In genomic region chr16:30032083-30032819, GRCh38 we compare ENCODE assay signal across 9 cellular contexts. TPM values are rescaled to one million over a fixed set of nuclear protein-coding genes. Genes with fewer than 3 reads are reported as not detected.
A peak's percentile ranks its signal among the peaks of the same experiment; 100 is the strongest.
DNase-seq lines count a peak whose midpoint lies in the region; ATAC-seq and TF ChIP-seq lines count a peak whose summit lies in the region.
"Had no signal": no experiment of that assay in that cellular context is flagged by ENCODE, and none has a peak within 500 bp of the region (broad histone marks: within the 10 kb centered on the region; RNA-seq: fewer than 3 reads in every experiment).

No MANE protein-coding gene starts in this region.

- H3K9me3 ChIP-seq in SK-N-MC (ENCODE audit: low read depth, low read length), result no peaks in the 10 kb centered on the region

- TF ChIP-seq CTCF in glutamatergic neuron (IDR thresholded peaks at IDR 0.05; ENCODE audit: partially characterized antibody, unreplicated experiment) (peak; percentile 86), retinal pigment epithelial cell (conservative IDR thresholded peaks at IDR 0.05; ENCODE audit: low read depth, low read length) (peak; percentile 86)

- intact Hi-C loops in activated naive CD4-positive, alpha-beta T cell treated with anti-CD3 and anti-CD28 coated beads for 36 hours (cut with micrococcal nuclease), result loop anchor here (1.0 kb wide), 1 partner anchor 22 kb away; no protein-coding TSS in a partner anchor

- H3K27me3 Mint-ChIP-seq in activated naive CD4-positive, alpha-beta T cell treated with anti-CD3 and anti-CD28 coated beads for 36 hours (ENCODE audit: low read depth), result peaks cover 38% of the 10 kb centered on the region
- H3K27me3 Mint-ChIP-seq in glutamatergic neuron (ENCODE audit: unreplicated experiment), result peaks cover 14% of the 10 kb centered on the region

- H3K9ac ChIP-seq in SK-N-MC (ENCODE audit: insufficient read length), result no peak overlapping the region

- no peaks in the 10 kb centered on the region for H3K36me3 Mint-ChIP-seq in activated naive CD4-positive, alpha-beta T cell treated with anti-CD3 and anti-CD28 coated beads for 36 hours (ENCODE audit: low read depth)
- H3K36me3 Mint-ChIP-seq in glutamatergic neuron (ENCODE audit: unreplicated experiment), result no peaks in the 10 kb centered on the region

- no peak overlapping the region for H3K27ac ChIP-seq in SK-N-MC

- peaks cover 10% of the 10 kb centered on the region for H3K4me1 Mint-ChIP-seq in activated naive CD4-positive, alpha-beta T cell treated with anti-CD3 and anti-CD28 coated beads for 36 hours (ENCODE audit: low read depth)
- H3K4me1 Mint-ChIP-seq in glutamatergic neuron (ENCODE audit: low read depth, unreplicated experiment), result peaks cover 25% of the 10 kb centered on the region

- H3K9me3 Mint-ChIP-seq in activated naive CD4-positive, alpha-beta T cell treated with anti-CD3 and anti-CD28 coated beads for 36 hours, result no peaks in the 10 kb centered on the region
- H3K9me3 Mint-ChIP-seq in glutamatergic neuron (ENCODE audit: unreplicated experiment), result peaks cover 6% of the 10 kb centered on the region

- CTCF ChIA-PET in activated naive CD4-positive, alpha-beta T cell treated with anti-CD3 and anti-CD28 coated beads for 36 hours (lab: Charles Lee), result interaction anchor here (0.5 to 3.8 kb wide), 42 partner anchors 9 to 420 kb away, joined by 3 to 26 read pairs (median 4); partner anchors contain the start of genes C16orf92, CDIPT, KCTD13 and TAOK2

- no peak overlapping the region for H3K4me3 Mint-ChIP-seq in activated naive CD4-positive, alpha-beta T cell treated with anti-CD3 and anti-CD28 coated beads for 36 hours
- peak overlapping the region; percentile 78 for H3K4me3 Mint-ChIP-seq in glutamatergic neuron (ENCODE audit: unreplicated experiment)

- DNase-seq in GM03348 (ENCODE audit: low spot score), result peak; percentile 79
- DNase-seq in NAMALWA (ENCODE audit: low spot score), result peak; percentile 88
- peak; percentile 35 for DNase-seq in SK-N-MC (ENCODE audit: low read depth, low spot score)
- DNase-seq in activated naive CD4-positive, alpha-beta T cell treated with anti-CD3 and anti-CD28 coated beads for 36 hours, result peak; percentile 81
- peak; percentile 81 for DNase-seq in glutamatergic neuron
- DNase-seq in retinal pigment epithelial cell (ENCODE audit: low read depth), result no peak

- H3K36me3 ChIP-seq in SK-N-MC (ENCODE audit: insufficient read depth, low read length), result no peaks in the 10 kb centered on the region

- H3K4me3 ChIP-seq in SK-N-MC (no peak overlapping the region), retinal pigment epithelial cell (ENCODE audit: low read length) (no peak overlapping the region)

- ATAC-seq in HG03354 (IDR thresholded peaks at IDR 0.05; ENCODE audit: poor library complexity, severe bottlenecking, unreplicated experiment) (no peak), GM18870 (IDR thresholded peaks at IDR 0.05; ENCODE audit: unreplicated experiment) (no peak)

- no peak overlapping the region for H3K27ac Mint-ChIP-seq in activated naive CD4-positive, alpha-beta T cell treated with anti-CD3 and anti-CD28 coated beads for 36 hours
- H3K27ac Mint-ChIP-seq in glutamatergic neuron (ENCODE audit: unreplicated experiment), result peak overlapping the region; percentile 77

RNA-seq across cellular contexts. Expression of gene TLCD3B, which starts 1.2 kb away (rescaled TPM):
- 1 to 10 TPM; 4.6 to 6.1 TPM for total RNA-seq in activated naive CD4-positive, alpha-beta T cell treated with anti-CD3 and anti-CD28 coated beads for 36 hours
- total RNA-seq in glutamatergic neuron (ENCODE audit: unreplicated experiment), result 253 TPM

RNA-seq across cellular contexts. Expression of gene C16orf92, which starts 9.3 kb away (rescaled TPM):
- not detected for total RNA-seq in activated naive CD4-positive, alpha-beta T cell treated with anti-CD3 and anti-CD28 coated beads for 36 hours
- not detected for total RNA-seq in glutamatergic neuron (ENCODE audit: unreplicated experiment)
- total RNA-seq: glomerular endothelial cell had no signal

RNA-seq across cellular contexts. Expression of gene DOC2A, which starts 21.4 kb away (rescaled TPM):
- under 1 TPM; 0.64 to 0.86 TPM for total RNA-seq in activated naive CD4-positive, alpha-beta T cell treated with anti-CD3 and anti-CD28 coated beads for 36 hours
- 4.2 TPM for total RNA-seq in glutamatergic neuron (ENCODE audit: unreplicated experiment)

RNA-seq across cellular contexts. Expression of gene ALDOA, which starts 33.3 kb away (rescaled TPM):
- 1,000 to 10,000 TPM; 1,750 to 1,795 TPM for total RNA-seq in activated naive CD4-positive, alpha-beta T cell treated with anti-CD3 and anti-CD28 coated beads for 36 hours
- 437 TPM for total RNA-seq in glutamatergic neuron (ENCODE audit: unreplicated experiment)

RNA-seq across cellular contexts. Expression of gene INO80E, which starts 36.2 kb away (rescaled TPM):
- total RNA-seq in activated naive CD4-positive, alpha-beta T cell treated with anti-CD3 and anti-CD28 coated beads for 36 hours, result 10 to 100 TPM; 62.0 to 65.4 TPM
- total RNA-seq in glutamatergic neuron (ENCODE audit: unreplicated experiment), result 71.4 TPM

Comparison
In these comparisons a context has a peak if more than half of its experiments do, and no peak if none do; other contexts are left out.
1. RNA of gene TLCD3B, which starts 1.2 kb away (total RNA-seq): 253 TPM in glutamatergic neuron (single experiment); 4.6 to 6.1 TPM in activated naive CD4-positive, alpha-beta T cell treated with anti-CD3 and anti-CD28 coated beads for 36 hours; every median in the first group is over 10 times any median in the second.